ENCODE assay signal across 31 cellular contexts in genomic region chr4:168667397-168667796, GRCh38.
DNase-seq lines count a peak whose midpoint lies in the region; ATAC-seq and TF ChIP-seq lines count a peak whose summit lies in the region.
"Had no signal": no experiment of that assay in that cellular context is flagged by ENCODE, and none has a peak within 500 bp of the region (broad histone marks: within the 10 kb centered on the region; RNA-seq: fewer than 3 reads in every experiment).

No MANE protein-coding gene starts in this region.

- TF ChIP-seq CTCF in IMR-90 (conservative IDR thresholded peaks at IDR 0.05; ENCODE audit: low read depth, low read length) (no peak), chondrocyte (IDR thresholded peaks at IDR 0.05) (no peak), gastrocnemius medialis (IDR thresholded peaks at IDR 0.05 in 4 of 5, conservative IDR thresholded peaks at IDR 0.05 in 1 of 5) (no peak), omental fat pad (IDR thresholded peaks at IDR 0.05) (no peak)

- peak overlapping the region; percentile 98 for H3K27ac Mint-ChIP-seq in chondrocyte (ENCODE audit: unreplicated experiment)
- H3K27ac Mint-ChIP-seq in CD8-positive, alpha-beta memory T cell = peak overlapping the region in 1 of 8 donors; percentile 15
- H3K27ac Mint-ChIP-seq: activated CD4-positive, alpha-beta memory T cell treated with anti-CD3 and anti-CD28 coated beads, Interleukin-2, amount 10 ng/mL, durations not matched to agents 7 days and 5 days; activated naive CD4-positive, alpha-beta T cell treated with anti-CD3 and anti-CD28 coated beads, Interleukin-2, amount 10 ng/mL, durations not matched to agents 7 days and 5 days; activated T-helper 17 cell treated with anti-CD3 and anti-CD28 coated beads, Interleukin-2, amount 50 U/mL, for 72 hours; naive thymus-derived CD4-positive, alpha-beta T cell; stimulated activated naive CD8-positive, alpha-beta T cell treated with anti-CD3 and anti-CD28 coated beads, Interleukin-15, amount 100 ng/mL, for 72 hours; T-helper 2 cell treated with Interferon-gamma antibody and Interleukin-4, amounts not matched to agents 5 μg/mL and 100 μg/mL, for 36 hours had no signal

- no peak overlapping the region for H3K14ac ChIP-seq in IMR-90 (replicated peaks; ENCODE audit: low read depth, low read length)

- BruUV-seq in IMR-90 (replicated peaks; lab: Mats Ljungman, UMichigan) = no TSS peak

- H4K8ac ChIP-seq in IMR-90 (ENCODE audit: low read depth in 2 of 2, low read length in 2 of 2) = no peak overlapping the region

- H3K27ac ChIP-seq in IMR-90 (ENCODE audit: insufficient read depth, low read length) (no peak overlapping the region), mesodermal cell (ENCODE audit: low read depth, low read length, severe bottlenecking) (peak overlapping the region; percentile 12), gastrocnemius medialis (peak overlapping the region; percentile 11 to 31 (median 19))
- no peak overlapping the region for H3K27ac ChIP-seq in CD8-positive, alpha-beta memory T cell (ENCODE audit: low read depth, low read length)
- H3K27ac ChIP-seq: dorsolateral prefrontal cortex, KMS-11 had no signal

- TF ChIP-seq RAD21 in IMR-90 (IDR thresholded peaks at IDR 0.05; ENCODE audit: low read length) = no peak

- DNase-seq in IMR-90 = no peak
- DNase-seq in chondrocyte (ENCODE audit: low spot score) = no peak
- no peak for DNase-seq in gastrocnemius medialis
- DNase-seq in MG63 = no peak
- DNase-seq in NCI-H2171 treated with DMSO at 0.1 percent for 48 hours (lab: John Stamatoyannopoulos, UW) = no peak
- DNase-seq in omental fat pad (ENCODE audit: low spot score) = no peak
- no peak for DNase-seq in CD8-positive, alpha-beta memory T cell
- DNase-seq: activated CD4-positive, alpha-beta memory T cell treated with anti-CD3 and anti-CD28 coated beads, Interleukin-2, amount 10 ng/mL, durations not matched to agents 7 days and 5 days; activated CD4-positive, CD25-positive, alpha-beta regulatory T cell treated with anti-CD3 and anti-CD28 coated beads, Interleukin-2, amount 50 U/mL, for 72 hours; activated CD8-positive, alpha-beta memory T cell treated with anti-CD3 and anti-CD28 coated beads, Interleukin-2, amount 50 U/mL, for 48 hours; activated naive CD4-positive, alpha-beta T cell treated with anti-CD3 and anti-CD28 coated beads, Interleukin-2, amount 10 ng/mL, durations not matched to agents 7 days and 5 days; BE2C; cerebellar nuclear complex; DMS 273 treated with DMSO at 0.1 percent for 48 hours; dorsolateral prefrontal cortex; MM.1S; naive thymus-derived CD4-positive, alpha-beta T cell; NCI-H1105 treated with DMSO at 0.1 percent for 48 hours; NCI-H1930; NCI-H2227 treated with DMSO at 0.1 percent for 48 hours; nucleus accumbens; SIG-M5; stimulated activated CD4-positive, alpha-beta T cell treated with anti-CD3 and anti-CD28 coated beads, Interleukin-12 subunit alpha, Interleukin-12 subunit beta, amount 100 ng/mL, for 4 hours; stimulated activated CD4-positive, alpha-beta T cell treated with anti-CD3 and anti-CD28 coated beads, Interleukin-2, amount 100 ng/mL, for 48 hours; stimulated activated naive CD8-positive, alpha-beta T cell treated with anti-CD3 and anti-CD28 coated beads, Interleukin-15, amount 100 ng/mL, for 72 hours had no signal

- H3K36me3 ChIP-seq in IMR-90 (ENCODE audit: control insufficient read depth, insufficient read depth, low read length) (no peaks in the 10 kb centered on the region), mesodermal cell (ENCODE audit: control insufficient read depth, insufficient read depth, low read length) (peaks cover 17% of the 10 kb centered on the region), gastrocnemius medialis (no peaks in the 10 kb centered on the region), MG63 (peaks cover 3% of the 10 kb centered on the region; the same call in 1 of the 2 replicates)
- H3K36me3 ChIP-seq in CD8-positive, alpha-beta memory T cell (ENCODE audit: insufficient read depth, low read length) = no peaks in the 10 kb centered on the region
- H3K36me3 ChIP-seq: BE2C had no signal

- POLR2A ChIA-PET in IMR-90 (lab: Charles Lee; ENCODE audit: unreplicated experiment) = no interaction called here
- POLR2A ChIA-PET in CD8-positive, alpha-beta memory T cell (lab: Charles Lee) = no interaction called here

- ATAC-seq in IMR-90 (ENCODE audit: low read depth) = no peak
- no peak for ATAC-seq in gastrocnemius medialis
- ATAC-seq in omental fat pad (ENCODE audit: low FRiP score) = no peak
- ATAC-seq: activated T-helper 17 cell treated with anti-CD3 and anti-CD28 coated beads, Interleukin-2, amount 50 U/mL, for 72 hours; left lobe of liver; naive thymus-derived CD4-positive, alpha-beta T cell; stimulated activated naive CD8-positive, alpha-beta T cell treated with anti-CD3 and anti-CD28 coated beads, Interleukin-15, amount 100 ng/mL, for 72 hours had no signal

- peaks cover 12% of the 10 kb centered on the region for H3K36me3 Mint-ChIP-seq in chondrocyte (ENCODE audit: low read depth)
- H3K36me3 Mint-ChIP-seq in CD8-positive, alpha-beta memory T cell = no peaks in the 10 kb centered on the region
- H3K36me3 Mint-ChIP-seq: activated naive CD4-positive, alpha-beta T cell treated with anti-CD3 and anti-CD28 coated beads, Interleukin-2, amount 10 ng/mL, durations not matched to agents 7 days and 5 days; brain; naive thymus-derived CD4-positive, alpha-beta T cell had no signal

- H4K5ac ChIP-seq in IMR-90 (ENCODE audit: low read depth, low read length) = no peak overlapping the region

- H2AK9ac ChIP-seq in IMR-90 (replicated peaks; ENCODE audit: low read depth, low read length, poor library complexity) = no peak overlapping the region

- no peaks in the 10 kb centered on the region for H4K20me1 ChIP-seq in IMR-90 (ENCODE audit: insufficient read depth, low read length)

- H3K23ac ChIP-seq in IMR-90 (ENCODE audit: low read depth, low read length) = no peak overlapping the region

- no CpG with 5 or more reads among the region's 3 CpGs for WGBS in IMR-90 (ENCODE audit: extremely low coverage in 2 of 2, insufficient read length in 1 of 2), 2 experiments
- WGBS in mesodermal cell (ENCODE audit: insufficient coverage in 2 of 2), 2 experiments = 50% methylated on average over 1 of the region's 3 CpGs; no CpG with 5 or more reads in 1 of the 2 experiments

- H3K9me1 ChIP-seq in IMR-90 (ENCODE audit: insufficient read depth, low read length) = peaks cover 3% of the 10 kb centered on the region; the same call in 1 of the 2 replicates

- H3K4me3 Mint-ChIP-seq in chondrocyte (ENCODE audit: unreplicated experiment) = peak overlapping the region; percentile 44
- H3K4me3 Mint-ChIP-seq in CD8-positive, alpha-beta memory T cell = no peak overlapping the region
- H3K4me3 Mint-ChIP-seq: activated CD4-positive, alpha-beta memory T cell treated with anti-CD3 and anti-CD28 coated beads, Interleukin-2, amount 10 ng/mL, durations not matched to agents 7 days and 5 days; activated naive CD4-positive, alpha-beta T cell treated with anti-CD3 and anti-CD28 coated beads, Interleukin-2, amount 10 ng/mL, durations not matched to agents 7 days and 5 days; activated T-helper 17 cell treated with anti-CD3 and anti-CD28 coated beads, Interleukin-2, amount 50 U/mL, for 72 hours; brain; naive thymus-derived CD4-positive, alpha-beta T cell; stimulated activated naive CD8-positive, alpha-beta T cell treated with anti-CD3 and anti-CD28 coated beads, Interleukin-15, amount 100 ng/mL, for 72 hours; T-helper 2 cell treated with Interferon-gamma antibody and Interleukin-4, amounts not matched to agents 5 μg/mL and 100 μg/mL, for 36 hours had no signal

- H2BK20ac ChIP-seq in IMR-90 (ENCODE audit: low read depth, low read length) = no peak overlapping the region

- H3K27me3 Mint-ChIP-seq in chondrocyte (ENCODE audit: low read depth) = no peaks in the 10 kb centered on the region
- H3K27me3 Mint-ChIP-seq in CD8-positive, alpha-beta memory T cell = no peaks in the 10 kb centered on the region
- H3K27me3 Mint-ChIP-seq: brain had no signal

- CTCF ChIA-PET in IMR-90 (lab: Yijun Ruan, JAX) = no interaction called here
- CTCF ChIA-PET in CD8-positive, alpha-beta memory T cell (lab: Charles Lee) = no interaction called here

- no peak overlapping the region for H3K56ac ChIP-seq in IMR-90 (ENCODE audit: extremely low read depth, insufficient read depth, low read length)

- H2AFZ ChIP-seq in IMR-90 (replicated peaks; ENCODE audit: low read length, poor library complexity) = no peak overlapping the region

- H3K79me1 ChIP-seq in IMR-90 (ENCODE audit: low read depth in 1 of 2, low read length in 2 of 2) = no peaks in the 10 kb centered on the region

- H3K9me3 Mint-ChIP-seq in chondrocyte (ENCODE audit: low read depth) = no peaks in the 10 kb centered on the region
- H3K9me3 Mint-ChIP-seq in CD8-positive, alpha-beta memory T cell = no peaks in the 10 kb centered on the region
- H3K9me3 Mint-ChIP-seq: activated CD4-positive, alpha-beta memory T cell treated with anti-CD3 and anti-CD28 coated beads, Interleukin-2, amount 10 ng/mL, durations not matched to agents 7 days and 5 days; activated naive CD4-positive, alpha-beta T cell treated with anti-CD3 and anti-CD28 coated beads, Interleukin-2, amount 10 ng/mL, durations not matched to agents 7 days and 5 days; activated T-helper 17 cell treated with anti-CD3 and anti-CD28 coated beads, Interleukin-2, amount 50 U/mL, for 72 hours; brain; naive thymus-derived CD4-positive, alpha-beta T cell; stimulated activated naive CD8-positive, alpha-beta T cell treated with anti-CD3 and anti-CD28 coated beads, Interleukin-15, amount 100 ng/mL, for 72 hours; T-helper 2 cell treated with Interferon-gamma antibody and Interleukin-4, amounts not matched to agents 5 μg/mL and 100 μg/mL, for 36 hours had no signal

- H3K4me3 ChIP-seq in IMR-90 (ENCODE audit: insufficient read depth, low read depth, low read length) (no peak overlapping the region), mesodermal cell (ENCODE audit: extremely low read depth, insufficient read depth, low read length, poor library complexity, severe bottlenecking) (no peak overlapping the region), gastrocnemius medialis (no peak overlapping the region), MG63 (no peak overlapping the region)
- no peak overlapping the region for H3K4me3 ChIP-seq in CD8-positive, alpha-beta memory T cell (ENCODE audit: low read length)
- H3K4me3 ChIP-seq: dorsolateral prefrontal cortex had no signal

- TF ChIP-seq POLR2A in IMR-90 (IDR thresholded peaks at IDR 0.05; ENCODE audit: low read depth, low read length) (no peak), gastrocnemius medialis (IDR thresholded peaks at IDR 0.05) (no peak)

- H3K9me3 ChIP-seq in IMR-90 (ENCODE audit: control insufficient read depth, insufficient read depth, low read length) (no peaks in the 10 kb centered on the region), mesodermal cell (ENCODE audit: control insufficient read depth, low read length) (no peaks in the 10 kb centered on the region), gastrocnemius medialis (no peaks in the 10 kb centered on the region), MG63 (no peaks in the 10 kb centered on the region)
- no peaks in the 10 kb centered on the region for H3K9me3 ChIP-seq in CD8-positive, alpha-beta memory T cell (ENCODE audit: low read length)
- H3K9me3 ChIP-seq: BE2C had no signal

- no peak overlapping the region for H2BK5ac ChIP-seq in IMR-90 (ENCODE audit: low read depth, low read length, poor library complexity, severe bottlenecking)

- no peak overlapping the region for H3K9ac ChIP-seq in IMR-90 (ENCODE audit: low read depth, low read length)
- H3K9ac ChIP-seq: KMS-11 had no signal

- H3K4me2 ChIP-seq in IMR-90 (ENCODE audit: low read depth, low read length) = no peak overlapping the region
- H3K4me2 ChIP-seq: KMS-11 had no signal

- no peak overlapping the region for H2BK120ac ChIP-seq in IMR-90 (ENCODE audit: low read depth, low read length)

- in situ Hi-C loops in IMR-90 (cut with MboI; ENCODE audit: low sequenced_read_pairs) = no loop called here
- in situ Hi-C loops in gastrocnemius medialis (cut with MboI; ENCODE audit: low sequenced_read_pairs in 4 of 4) = no loop called here

- H3K27me3 ChIP-seq in IMR-90 (ENCODE audit: control insufficient read depth, insufficient read depth, low read length) (no peaks in the 10 kb centered on the region; the same call in 1 of the 2 replicates), gastrocnemius medialis (no peaks in the 10 kb centered on the region), MG63 (no peaks in the 10 kb centered on the region)
- no peaks in the 10 kb centered on the region for H3K27me3 ChIP-seq in CD8-positive, alpha-beta memory T cell (ENCODE audit: insufficient read depth, low read length, poor library complexity, severe bottlenecking)
- H3K27me3 ChIP-seq: BE2C had no signal

- no peak overlapping the region for H3K18ac ChIP-seq in IMR-90 (ENCODE audit: low read depth, low read length)

- H4K91ac ChIP-seq in IMR-90 (ENCODE audit: insufficient read depth, low read depth, low read length) = no peak overlapping the region

- H2AK5ac ChIP-seq in IMR-90 (ENCODE audit: low read depth, low read length) = no peak overlapping the region

- intact Hi-C loops in IMR-90 (cut with micrococcal nuclease) (no loop called here), gastrocnemius medialis (cut with DNase I; ENCODE audit: low total_unique reads) (no loop called here)

- peaks cover 77% of the 10 kb centered on the region for H3K4me1 Mint-ChIP-seq in chondrocyte (ENCODE audit: low read depth)
- H3K4me1 Mint-ChIP-seq in CD8-positive, alpha-beta memory T cell = no peaks in the 10 kb centered on the region
- H3K4me1 Mint-ChIP-seq: activated CD4-positive, alpha-beta memory T cell treated with anti-CD3 and anti-CD28 coated beads, Interleukin-2, amount 10 ng/mL, durations not matched to agents 7 days and 5 days; activated naive CD4-positive, alpha-beta T cell treated with anti-CD3 and anti-CD28 coated beads, Interleukin-2, amount 10 ng/mL, durations not matched to agents 7 days and 5 days; activated T-helper 17 cell treated with anti-CD3 and anti-CD28 coated beads, Interleukin-2, amount 50 U/mL, for 72 hours; stimulated activated naive CD8-positive, alpha-beta T cell treated with anti-CD3 and anti-CD28 coated beads, Interleukin-15, amount 100 ng/mL, for 72 hours had no signal

- H2BK15ac ChIP-seq in IMR-90 (ENCODE audit: low read depth, low read length) = no peak overlapping the region

- dilution Hi-C loops in IMR-90 (cut with HindIII; ENCODE audit: low sequenced_read_pairs, unreplicated experiment) = no loop called here

- no peak overlapping the region for H3K4ac ChIP-seq in IMR-90 (ENCODE audit: low read depth, low read length)

- peaks cover 1% of the 10 kb centered on the region; the same call in 1 of the 2 replicates for H3K4me1 ChIP-seq in IMR-90 (ENCODE audit: control insufficient read depth, insufficient read depth, low read length)
- H3K4me1 ChIP-seq in mesodermal cell (ENCODE audit: control insufficient read depth, insufficient read depth, low read length, poor library complexity, severe bottlenecking) = peaks cover 4% of the 10 kb centered on the region
- H3K4me1 ChIP-seq in gastrocnemius medialis = peaks cover 0 to 11% of the 10 kb centered on the region in 2 donors
- no peaks in the 10 kb centered on the region for H3K4me1 ChIP-seq in CD8-positive, alpha-beta memory T cell (ENCODE audit: insufficient read depth, low read length)
- H3K4me1 ChIP-seq: BE2C had no signal

Comparison
In these comparisons a context has a peak if more than half of its experiments do, and no peak if none do; other contexts are left out.
1. H3K27ac ChIP-seq: peak in mesodermal cell (single experiment) and gastrocnemius medialis (4 of 4); none in IMR-90 (single experiment) and CD8-positive, alpha-beta memory T cell (single experiment).